ENCODE assay signal across 36 cellular contexts in the genomic region with DNA sequence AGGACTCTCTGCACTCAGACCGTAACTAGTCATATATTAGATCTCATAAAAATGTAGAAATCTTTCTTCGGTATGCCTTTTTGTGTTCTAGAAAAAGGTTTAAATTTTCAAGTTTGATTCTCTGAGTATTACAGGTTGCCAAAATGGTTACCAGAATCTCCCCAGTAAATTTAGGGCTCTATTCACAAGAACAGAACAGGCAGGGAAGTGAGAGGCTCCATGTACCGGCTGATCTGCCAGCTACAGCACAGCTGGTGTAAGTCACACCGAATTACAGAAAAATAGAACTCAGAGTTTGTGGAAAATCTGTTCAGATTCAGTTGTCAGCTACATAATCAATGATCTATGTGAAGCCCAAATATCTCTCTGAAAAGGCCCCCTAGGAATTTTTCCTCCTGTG. TPM values are rescaled to one million over a fixed set of nuclear protein-coding genes. Genes with fewer than 3 reads are reported as not detected.
"Had no signal": no experiment of that assay in that cellular context is flagged by ENCODE, and none has a peak within 500 bp of the region (broad histone marks: within the 10 kb centered on the region; RNA-seq: fewer than 3 reads in every experiment).

No MANE protein-coding gene starts in this region.

- H3K9me3 ChIP-seq: adrenal gland, esophagus squamous epithelium, left ventricle myocardium inferior, right lobe of liver, thoracic aorta had no signal

- H3K36me3 ChIP-seq: adrenal gland, esophagus squamous epithelium, left ventricle myocardium inferior, right lobe of liver, thoracic aorta, WERI-Rb-1 had no signal

- H3K4me1 Mint-ChIP-seq: activated CD4-positive, alpha-beta T cell treated with anti-CD3 and anti-CD28 coated beads, Interleukin-2, amount 10 ng/mL, durations not matched to agents 24 days and 14 days; central memory CD8-positive, alpha-beta T cell had no signal

- H3K4me3 ChIP-seq: adrenal gland, esophagus squamous epithelium, left ventricle myocardium inferior, lung, right lobe of liver, thoracic aorta had no signal

- H3K36me3 Mint-ChIP-seq: activated CD4-positive, alpha-beta memory T cell treated with anti-CD3 and anti-CD28 coated beads for 36 hours; activated naive CD8-positive, alpha-beta T cell treated with anti-CD3 and anti-CD28 coated beads for 36 hours had no signal

- H3K4me1 ChIP-seq: adrenal gland, esophagus squamous epithelium, left ventricle myocardium inferior, right lobe of liver had no signal

- ATAC-seq: activated CD4-positive, CD25-positive, alpha-beta regulatory T cell treated with anti-CD3 and anti-CD28 coated beads, Interleukin-2, amount 50 U/mL, for 24 hours; right lobe of liver; stimulated activated naive CD8-positive, alpha-beta T cell treated with anti-CD3 and anti-CD28 coated beads, Interleukin-15, Interleukin-2, amounts not matched to agents 100 U/mL and 50 U/mL, for 24 hours had no signal

- H3K4me3 Mint-ChIP-seq: activated CD4-positive, alpha-beta memory T cell treated with anti-CD3 and anti-CD28 coated beads for 36 hours; activated CD4-positive, alpha-beta T cell treated with anti-CD3 and anti-CD28 coated beads, Interleukin-2, amount 10 ng/mL, durations not matched to agents 24 days and 14 days; activated naive CD4-positive, alpha-beta T cell treated with anti-CD3 and anti-CD28 coated beads for 36 hours; activated naive CD8-positive, alpha-beta T cell treated with anti-CD3 and anti-CD28 coated beads for 36 hours; activated T-helper 1 cell treated with anti-CD3 and anti-CD28 coated beads, Interleukin-12 subunit alpha, Interleukin-12 subunit beta, Interleukin-2, Interleukin-4 antibody, amounts not matched to agents 30 ng/mL and 10 ng/mL and 1 ng/mL, durations not matched to agents 14 hours and 24 hours and 36 hours; central memory CD8-positive, alpha-beta T cell; dendritic cell treated with granulocyte-macrophage colony-stimulating factor and Interleukin-4, amounts not matched to agents 40 ng/mL and 50 ng/mL, for 4 days; T-helper 1 cell treated with Interleukin-12 subunit alpha and Interleukin-12 subunit beta and Interleukin-4 antibody, amounts not matched to agents 30 μg/mL and 1 μg/mL, for 36 hours had no signal

- H3K27ac ChIP-seq: adrenal gland, epithelial cell of prostate, esophagus squamous epithelium, left ventricle myocardium inferior, right lobe of liver, thoracic aorta, WERI-Rb-1 had no signal

- H3K9me3 Mint-ChIP-seq: activated CD4-positive, alpha-beta memory T cell treated with anti-CD3 and anti-CD28 coated beads for 36 hours; activated CD4-positive, alpha-beta T cell treated with anti-CD3 and anti-CD28 coated beads, Interleukin-2, amount 10 ng/mL, durations not matched to agents 24 days and 14 days; activated naive CD4-positive, alpha-beta T cell treated with anti-CD3 and anti-CD28 coated beads for 36 hours; activated naive CD8-positive, alpha-beta T cell treated with anti-CD3 and anti-CD28 coated beads for 36 hours; activated T-helper 1 cell treated with anti-CD3 and anti-CD28 coated beads, Interleukin-12 subunit alpha, Interleukin-12 subunit beta, Interleukin-2, Interleukin-4 antibody, amounts not matched to agents 30 ng/mL and 10 ng/mL and 1 ng/mL, durations not matched to agents 14 hours and 24 hours and 36 hours; central memory CD8-positive, alpha-beta T cell; dendritic cell treated with granulocyte-macrophage colony-stimulating factor and Interleukin-4, amounts not matched to agents 40 ng/mL and 50 ng/mL, for 4 days; T-helper 1 cell treated with Interleukin-12 subunit alpha and Interleukin-12 subunit beta and Interleukin-4 antibody, amounts not matched to agents 30 μg/mL and 1 μg/mL, for 36 hours had no signal

- H3K27me3 Mint-ChIP-seq: activated CD4-positive, alpha-beta memory T cell treated with anti-CD3 and anti-CD28 coated beads for 36 hours; activated naive CD8-positive, alpha-beta T cell treated with anti-CD3 and anti-CD28 coated beads for 36 hours; dendritic cell treated with granulocyte-macrophage colony-stimulating factor and Interleukin-4, amounts not matched to agents 40 ng/mL and 50 ng/mL, for 4 days had no signal

- DNase-seq: activated CD4-positive, alpha-beta memory T cell treated with anti-CD3 and anti-CD28 coated beads for 36 hours; activated CD4-positive, alpha-beta T cell treated with anti-CD3 and anti-CD28 coated beads, Interleukin-2, amount 10 ng/mL, durations not matched to agents 24 days and 14 days; activated CD8-positive, alpha-beta memory T cell treated with anti-CD3 and anti-CD28 coated beads, Interleukin-2, amount 50 U/mL, for 4 hours; activated effector memory CD4-positive, alpha-beta T cell treated with anti-CD3 and anti-CD28 coated beads, Interleukin-2, amount 50 U/mL, for 16 hours; activated naive CD4-positive, alpha-beta T cell treated with anti-CD3 and anti-CD28 coated beads for 36 hours; activated naive CD8-positive, alpha-beta T cell treated with anti-CD3 and anti-CD28 coated beads for 36 hours; activated T-cell treated with anti-CD3 and anti-CD28 coated beads, Interleukin-2, amount 50 U/mL, for 1 hour; adrenal gland; effector CD4-positive, alpha-beta T cell; esophagus squamous epithelium; foreskin melanocyte; left ventricle myocardium inferior; occipital lobe; right lobe of liver; stimulated activated CD4-positive, alpha-beta T cell treated with anti-CD3 and anti-CD28 coated beads, Interleukin-12 subunit alpha, Interleukin-12 subunit beta, amount 100 ng/mL, for 4 hours; stimulated activated CD4-positive, alpha-beta T cell treated with anti-CD3 and anti-CD28 coated beads, Interleukin-4, amount 100 ng/mL, for 1 hour; stimulated activated naive CD8-positive, alpha-beta T cell treated with anti-CD3 and anti-CD28 coated beads, Interleukin-15, Interleukin-2, amounts not matched to agents 100 U/mL and 50 U/mL, for 24 hours; SW 1271; T1000; trophoblast cell; WERI-Rb-1 had no signal

- H3K27me3 ChIP-seq: adrenal gland, esophagus squamous epithelium, right lobe of liver had no signal

- H3K27ac Mint-ChIP-seq: activated CD4-positive, alpha-beta memory T cell treated with anti-CD3 and anti-CD28 coated beads for 36 hours; activated CD4-positive, alpha-beta T cell treated with anti-CD3 and anti-CD28 coated beads, Interleukin-2, amount 10 ng/mL, durations not matched to agents 24 days and 14 days; activated naive CD4-positive, alpha-beta T cell treated with anti-CD3 and anti-CD28 coated beads for 36 hours; activated naive CD8-positive, alpha-beta T cell treated with anti-CD3 and anti-CD28 coated beads for 36 hours; activated T-helper 1 cell treated with anti-CD3 and anti-CD28 coated beads, Interleukin-12 subunit alpha, Interleukin-12 subunit beta, Interleukin-2, Interleukin-4 antibody, amounts not matched to agents 30 ng/mL and 10 ng/mL and 1 ng/mL, durations not matched to agents 14 hours and 24 hours and 36 hours; dendritic cell treated with granulocyte-macrophage colony-stimulating factor and Interleukin-4, amounts not matched to agents 40 ng/mL and 50 ng/mL, for 4 days; T-helper 1 cell treated with Interleukin-12 subunit alpha and Interleukin-12 subunit beta and Interleukin-4 antibody, amounts not matched to agents 30 μg/mL and 1 μg/mL, for 36 hours had no signal

RNA-seq across cellular contexts. Expression of gene FAM81B, which starts 10.4 kb away (rescaled TPM):
- total RNA-seq: activated CD4-positive, alpha-beta memory T cell treated with anti-CD3 and anti-CD28 coated beads for 36 hours; activated CD4-positive, alpha-beta T cell treated with anti-CD3 and anti-CD28 coated beads, Interleukin-2, amount 10 ng/mL, durations not matched to agents 24 days and 14 days; activated CD8-positive, alpha-beta memory T cell treated with anti-CD3 and anti-CD28 coated beads for 36 hours; activated naive CD4-positive, alpha-beta T cell treated with anti-CD3 and anti-CD28 coated beads for 36 hours; activated naive CD8-positive, alpha-beta T cell treated with anti-CD3 and anti-CD28 coated beads for 36 hours; activated T-helper 1 cell treated with anti-CD3 and anti-CD28 coated beads, Interleukin-12 subunit alpha, Interleukin-12 subunit beta, Interleukin-2, Interleukin-4 antibody, amounts not matched to agents 30 ng/mL and 10 ng/mL and 1 ng/mL, durations not matched to agents 14 hours and 24 hours and 36 hours; bronchial epithelial cell; esophagus squamous epithelium; mesenteric fat pad; mucosa of gallbladder; posterior vena cava; renal cortical epithelial cell; right lobe of liver; thoracic aorta had no signal
- polyA plus RNA-seq: neural cell had no signal
